ENCODE assay signal across 18 cellular contexts in genomic region chr11:12815931-12816494, GRCh38.
DNase-seq lines count a peak whose midpoint lies in the region; ATAC-seq and TF ChIP-seq lines count a peak whose summit lies in the region.
"Had no signal": no experiment of that assay in that cellular context is flagged by ENCODE, and none has a peak within 500 bp of the region (broad histone marks: within the 10 kb centered on the region; RNA-seq: fewer than 3 reads in every experiment).

No MANE protein-coding gene starts in this region.

- H3K4me1 ChIP-seq in mammary epithelial cell (ENCODE audit: insufficient read depth, low read length) (peaks cover 54% of the 10 kb centered on the region), neural progenitor cell (peaks cover 14% of the 10 kb centered on the region), urinary bladder (ENCODE audit: insufficient read depth) (no peaks in the 10 kb centered on the region)

- no peak overlapping the region for H2AFZ ChIP-seq in mammary epithelial cell (ENCODE audit: low read depth, low read length)
- no peak overlapping the region for H2AFZ ChIP-seq in neural progenitor cell (replicated peaks)

- peaks cover 50% of the 10 kb centered on the region for H3K4me1 Mint-ChIP-seq in MCF 10A (ENCODE audit: insufficient read depth, unreplicated experiment)
- H3K4me1 Mint-ChIP-seq in neural progenitor cell: peaks cover 62% of the 10 kb centered on the region
- H3K4me1 Mint-ChIP-seq: activated naive CD8-positive, alpha-beta T cell treated with anti-CD3 and anti-CD28 coated beads, Interleukin-2, amount 50 U/mL, for 24 hours; CD14-positive monocyte had no signal

- H3K27ac Mint-ChIP-seq in MCF 10A (ENCODE audit: low read depth, unreplicated experiment): peak overlapping the region; percentile 26
- peak overlapping the region; percentile 40 for H3K27ac Mint-ChIP-seq in neural progenitor cell
- H3K27ac Mint-ChIP-seq: activated naive CD8-positive, alpha-beta T cell treated with anti-CD3 and anti-CD28 coated beads, Interleukin-2, amount 50 U/mL, for 24 hours; CD14-positive monocyte; effector memory CD8-positive, alpha-beta T cell had no signal

- H3K27ac ChIP-seq in mammary epithelial cell (ENCODE audit: insufficient read depth, low read depth, low read length) (no peak overlapping the region), neural progenitor cell (no peak overlapping the region), urinary bladder (ENCODE audit: low read depth) (peak overlapping the region; percentile 48)

- H3K27me3 ChIP-seq in mammary epithelial cell (ENCODE audit: insufficient read depth, low read length) (no peaks in the 10 kb centered on the region), neural progenitor cell (no peaks in the 10 kb centered on the region)
- H3K27me3 ChIP-seq: thyroid gland had no signal

- intact Hi-C loops in MCF 10A (cut with micrococcal nuclease) (no loop called here), mammary epithelial cell (cut with micrococcal nuclease) (no loop called here)

- H3F3A ChIP-seq in neural progenitor cell (ENCODE audit: low read depth): no peaks in the 10 kb centered on the region

- CTCF ChIA-PET in MCF 10A (lab: Yijun Ruan, JAX) (interaction anchor here (0.6 to 1.3 kb wide), 6 partner anchors 12 to 121 kb away, joined by 3 to 5 read pairs (median 4); no protein-coding TSS in a partner anchor), mammary epithelial cell (lab: Charles Lee; ENCODE audit: low non-redundant PET) (no interaction called here)

- H3K4me2 ChIP-seq in mammary epithelial cell (ENCODE audit: insufficient read depth, low read depth, low read length) (no peak overlapping the region), neural progenitor cell (no peak overlapping the region)

- H3K27me3 Mint-ChIP-seq in MCF 10A (ENCODE audit: insufficient read depth, unreplicated experiment): no peaks in the 10 kb centered on the region
- H3K27me3 Mint-ChIP-seq in neural progenitor cell (ENCODE audit: insufficient read depth, low read depth): peaks cover 2% of the 10 kb centered on the region

- H3K4me3 ChIP-seq in mammary epithelial cell (replicated peaks in 1 of 3; ENCODE audit: insufficient read depth in 1 of 3, low read depth in 2 of 3, low read length in 3 of 3) (no peak overlapping the region), fibroblast of villous mesenchyme (ENCODE audit: low read depth, low read length) (no peak overlapping the region), neural progenitor cell (no peak overlapping the region), urinary bladder (ENCODE audit: low read depth, low read length) (no peak overlapping the region)
- H3K4me3 ChIP-seq: thyroid gland had no signal

- TF ChIP-seq CTCF in MCF 10A (IDR thresholded peaks at IDR 0.05; ENCODE audit: unreplicated experiment) (no peak), mammary epithelial cell (conservative IDR thresholded peaks at IDR 0.05 in 1 of 2, IDR thresholded peaks at IDR 0.05 in 1 of 2; ENCODE audit: extremely low read depth in 1 of 2, insufficient read depth in 1 of 2, low read depth in 1 of 2, low read length in 2 of 2) (no peak), fibroblast of villous mesenchyme (IDR thresholded peaks at IDR 0.05; ENCODE audit: insufficient read depth, low read depth, low read length) (no peak), neural progenitor cell (IDR thresholded peaks at IDR 0.05) (no peak)

- H3K36me3 Mint-ChIP-seq in MCF 10A (ENCODE audit: insufficient read depth, unreplicated experiment) (no peaks in the 10 kb centered on the region), neural progenitor cell (peaks cover 15% of the 10 kb centered on the region)
- H3K36me3 Mint-ChIP-seq: CD14-positive monocyte had no signal

- H4K20me1 ChIP-seq in mammary epithelial cell (ENCODE audit: insufficient read depth, low read length) (no peaks in the 10 kb centered on the region), neural progenitor cell (ENCODE audit: low read depth) (peaks cover 76% of the 10 kb centered on the region)

- dilution Hi-C loops in mammary epithelial cell (cut with HindIII; ENCODE audit: low sequenced_read_pairs): no loop called here

- POLR2A ChIA-PET in MCF 10A (lab: Yijun Ruan, JAX): interaction anchor here (1.0 to 3.0 kb wide), 4 partner anchors 10 to 137 kb away, joined by 3 to 17 read pairs (median 8); no protein-coding TSS in a partner anchor

- no TSS peak for BruUV-seq in MCF 10A (replicated peaks; lab: Mats Ljungman, UMichigan)
- BruUV-seq in mammary epithelial cell (replicated peaks; lab: Mats Ljungman, UMichigan): no TSS peak

- H3K4me3 Mint-ChIP-seq in MCF 10A (ENCODE audit: unreplicated experiment) (no peak overlapping the region), neural progenitor cell (no peak overlapping the region)
- H3K4me3 Mint-ChIP-seq: activated naive CD8-positive, alpha-beta T cell treated with anti-CD3 and anti-CD28 coated beads, Interleukin-2, amount 50 U/mL, for 24 hours; CD14-positive monocyte; effector memory CD8-positive, alpha-beta T cell had no signal

- H3K79me2 ChIP-seq in mammary epithelial cell (ENCODE audit: insufficient read depth, low read length): peaks cover 93% of the 10 kb centered on the region
- H3K79me2 ChIP-seq in neural progenitor cell (ENCODE audit: low read depth): peaks cover 95% of the 10 kb centered on the region

- in situ Hi-C loops in mammary epithelial cell (cut with MboI; ENCODE audit: low sequenced_read_pairs in 2 of 2): no loop called here

- no peak for DNase-seq in MCF 10A (ENCODE audit: unreplicated experiment)
- DNase-seq in mammary epithelial cell: no peak
- DNase-seq in fibroblast of villous mesenchyme (ENCODE audit: low read depth): peak; percentile 45
- DNase-seq in neural progenitor cell (ENCODE audit: low spot score): no peak
- no peak for DNase-seq in NCI-H2081 treated with DMSO at 0.1 percent for 48 hours (lab: John Stamatoyannopoulos, UW)
- no peak for DNase-seq in activated gamma-delta T cell (lab: John Stamatoyannopoulos, UW)
- DNase-seq: activated naive CD8-positive, alpha-beta T cell treated with anti-CD3 and anti-CD28 coated beads, Interleukin-2, amount 50 U/mL, for 24 hours; central memory CD4-positive, alpha-beta T cell; effector memory CD8-positive, alpha-beta T cell; KBM-7; NCI-H1417 treated with DMSO at 0.1 percent for 48 hours; stimulated activated CD4-positive, alpha-beta T cell treated with anti-CD3 and anti-CD28 coated beads, Interleukin-4, amount 100 ng/mL, for 24 hours; stimulated activated CD8-positive, alpha-beta memory T cell treated with anti-CD3 and anti-CD28 coated beads, Interleukin-4, amount 100 ng/mL, for 48 hours; T-helper 1 cell; thyroid gland had no signal

- 52% methylated on average over 10 of the region's 10 CpGs for WGBS in mammary epithelial cell (ENCODE audit: low coverage, missing lambda C conversion rate)
- WGBS in urinary bladder: 62% methylated on average over 10 of the region's 10 CpGs

- H3K9ac ChIP-seq in mammary epithelial cell (ENCODE audit: insufficient read depth, low read length): no peak overlapping the region
- H3K9ac ChIP-seq in neural progenitor cell: no peak overlapping the region

- no peaks in the 10 kb centered on the region for H3K9me3 Mint-ChIP-seq in MCF 10A (ENCODE audit: unreplicated experiment)
- H3K9me3 Mint-ChIP-seq in neural progenitor cell: no peaks in the 10 kb centered on the region
- H3K9me3 Mint-ChIP-seq: activated naive CD8-positive, alpha-beta T cell treated with anti-CD3 and anti-CD28 coated beads, Interleukin-2, amount 50 U/mL, for 24 hours; CD14-positive monocyte; effector memory CD8-positive, alpha-beta T cell had no signal

- H3K9me3 ChIP-seq in mammary epithelial cell (replicated peaks; ENCODE audit: insufficient read depth, low read length) (no peaks in the 10 kb centered on the region), neural progenitor cell (ENCODE audit: low read depth) (no peaks in the 10 kb centered on the region)
- H3K9me3 ChIP-seq: thyroid gland had no signal

- no peak for ATAC-seq in HG03354 (IDR thresholded peaks at IDR 0.05; ENCODE audit: poor library complexity, severe bottlenecking, unreplicated experiment)
- ATAC-seq: activated naive CD8-positive, alpha-beta T cell treated with anti-CD3 and anti-CD28 coated beads, Interleukin-2, amount 50 U/mL, for 24 hours; effector memory CD8-positive, alpha-beta T cell had no signal

- H3K36me3 ChIP-seq in mammary epithelial cell (ENCODE audit: insufficient read depth, low read length) (no peaks in the 10 kb centered on the region), neural progenitor cell (no peaks in the 10 kb centered on the region), urinary bladder (ENCODE audit: insufficient read depth) (no peaks in the 10 kb centered on the region)
- H3K36me3 ChIP-seq: thyroid gland had no signal
